Comparison of ENCODE assay signal across 8 cellular contexts in genomic region chr12:53500776-53501614, GRCh38. TPM values are rescaled to one million over a fixed set of nuclear protein-coding genes. Genes with fewer than 3 reads are reported as not detected.
DNase-seq lines count a peak whose midpoint lies in the region; ATAC-seq and TF ChIP-seq lines count a peak whose summit lies in the region.

A gene with protein sequence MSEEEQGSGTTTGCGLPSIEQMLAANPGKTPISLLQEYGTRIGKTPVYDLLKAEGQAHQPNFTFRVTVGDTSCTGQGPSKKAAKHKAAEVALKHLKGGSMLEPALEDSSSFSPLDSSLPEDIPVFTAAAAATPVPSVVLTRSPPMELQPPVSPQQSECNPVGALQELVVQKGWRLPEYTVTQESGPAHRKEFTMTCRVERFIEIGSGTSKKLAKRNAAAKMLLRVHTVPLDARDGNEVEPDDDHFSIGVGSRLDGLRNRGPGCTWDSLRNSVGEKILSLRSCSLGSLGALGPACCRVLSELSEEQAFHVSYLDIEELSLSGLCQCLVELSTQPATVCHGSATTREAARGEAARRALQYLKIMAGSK (plus strand): TSS chr12:53501283. CDS start chr12:53501409, 126 bp downstream.

- H3K4me1 ChIP-seq in adipocyte (ENCODE audit: control insufficient read depth, insufficient read depth, low read length): peaks cover 70% of the 10 kb centered on the region
- H3K4me1 ChIP-seq in cardiac muscle cell (ENCODE audit: low read depth): peaks cover 22% of the 10 kb centered on the region
- peaks cover 23% of the 10 kb centered on the region for H3K4me1 ChIP-seq in parathyroid adenoma
- peaks cover 2 to 71% (median 29%) of the 10 kb centered on the region in 4 donors for H3K4me1 ChIP-seq in tibial nerve

- peak; percentile 3 to 54 for TF ChIP-seq POLR2A in tibial nerve (IDR thresholded peaks at IDR 0.05)

- peak; percentile 99 for DNase-seq in NCI-H1436 (lab: John Stamatoyannopoulos, UW)
- peak; percentile 97 for DNase-seq in T follicular helper cell (ENCODE audit: low read depth)
- DNase-seq in adipocyte (ENCODE audit: low read depth): peak; percentile 100
- peak; percentile 99 to 100 for DNase-seq in cardiac muscle cell (ENCODE audit: low read depth in 1 of 2, low spot score in 1 of 2)
- DNase-seq in tibial nerve (ENCODE audit: low spot score in 2 of 2): peak; percentile 99 to 100

- peak within 1 kb of the TSS; percentile 97 for H3K27ac ChIP-seq in cardiac muscle cell
- peak within 1 kb of the TSS; percentile 99 for H3K27ac ChIP-seq in parathyroid adenoma
- peak within 1 kb of the TSS; percentile 94 to 100 (median 98) for H3K27ac ChIP-seq in tibial nerve

- peaks cover 2% of the 10 kb centered on the region for H3K79me2 ChIP-seq in parathyroid adenoma

- H3K9ac ChIP-seq in adipocyte (ENCODE audit: low read length) (peak within 1 kb of the TSS; percentile 99), parathyroid adenoma (peak within 1 kb of the TSS; percentile 91)

- H3K4me3 ChIP-seq in GM12875 (ENCODE audit: low read depth, low read length): peak within 1 kb of the TSS; percentile 72
- peak within 1 kb of the TSS; percentile 95 for H3K4me3 ChIP-seq in adipocyte (ENCODE audit: low read length)
- H3K4me3 ChIP-seq in cardiac muscle cell: peak within 1 kb of the TSS; percentile 48
- H3K4me3 ChIP-seq in parathyroid adenoma (ENCODE audit: low read depth, low read length): peak within 1 kb of the TSS; percentile 85
- H3K4me3 ChIP-seq in tibial nerve: peak within 1 kb of the TSS; percentile 76 to 83 (median 77)

- H3K27me3 ChIP-seq in adipocyte (replicated peaks; ENCODE audit: control insufficient read depth, insufficient read depth, low read length) (no peaks in the 10 kb centered on the region), cardiac muscle cell (no peaks in the 10 kb centered on the region), parathyroid adenoma (ENCODE audit: control insufficient read depth, insufficient read depth, low read length) (no peaks in the 10 kb centered on the region), tibial nerve (no peaks in the 10 kb centered on the region)

- H3K36me3 ChIP-seq in adipocyte (ENCODE audit: control insufficient read depth, insufficient read depth, low read length, severe bottlenecking): peaks cover 12% of the 10 kb centered on the region
- peaks cover 2% of the 10 kb centered on the region for H3K36me3 ChIP-seq in cardiac muscle cell
- H3K36me3 ChIP-seq in parathyroid adenoma (ENCODE audit: control insufficient read depth, insufficient read depth, low read length): no peaks in the 10 kb centered on the region
- H3K36me3 ChIP-seq in tibial nerve: peaks cover 0 to 25% (median 3%) of the 10 kb centered on the region in 3 donors

- TF ChIP-seq EP300 in tibial nerve (IDR thresholded peaks at IDR 0.05): peak; percentile 36 to 88

- H2AFZ ChIP-seq in parathyroid adenoma: peak within 1 kb of the TSS; percentile 99

- H3K9me3 ChIP-seq in adipocyte (ENCODE audit: control insufficient read depth, low read length) (no peaks in the 10 kb centered on the region), cardiac muscle cell (ENCODE audit: low read depth) (no peaks in the 10 kb centered on the region), parathyroid adenoma (ENCODE audit: control insufficient read depth, low read length) (no peaks in the 10 kb centered on the region), tibial nerve (no peaks in the 10 kb centered on the region)

- peak; percentile 81 for ATAC-seq in HG02798 (IDR thresholded peaks at IDR 0.05; ENCODE audit: poor library complexity, unreplicated experiment)

- 1% methylated on average over 29 to 47 of the region's 74 CpGs for WGBS in tibial nerve, 2 donors

- no peak for TF ChIP-seq CTCF in GM12875 (IDR thresholded peaks at IDR 0.05; ENCODE audit: borderline replicate concordance, insufficient read depth, low read depth, low read length)
- TF ChIP-seq CTCF in cardiac muscle cell (IDR thresholded peaks at IDR 0.05; ENCODE audit: low read depth, low read length): no peak
- TF ChIP-seq CTCF in parathyroid adenoma (IDR thresholded peaks at IDR 0.05): no peak
- TF ChIP-seq CTCF in tibial nerve (IDR thresholded peaks at IDR 0.05): peak in 2 of 5 experiments; percentile 16 to 52

- peak within 1 kb of the TSS; percentile 90 for H3K4me2 ChIP-seq in parathyroid adenoma (ENCODE audit: low read length)

RNA-seq across cellular contexts. Expression of the gene that starts here (rescaled TPM):
- total RNA-seq in cardiac muscle cell: 58.3 and 68.1 TPM in 2 replicates
- 69.2 and 79.8 TPM in 2 replicates for polyA plus RNA-seq in cardiac muscle cell
- total RNA-seq in tibial nerve: 10 to 100 TPM; 25.3 to 56.4 (median 36.1) TPM

Comparison
In these comparisons a context has a peak if more than half of its experiments do, and no peak if none do; other contexts are left out.
1. Peak in every context shown above with its lines: DNase-seq, ATAC-seq, H3K4me3 ChIP-seq and H3K27ac ChIP-seq.